Comparison of ENCODE assay signal across 26 cellular contexts in genomic region chr7:91618665-91619437, GRCh38.
"Had no signal": no experiment of that assay in that cellular context is flagged by ENCODE, and none has a peak within 500 bp of the region (broad histone marks: within the 10 kb centered on the region; RNA-seq: fewer than 3 reads in every experiment).

No MANE protein-coding gene starts in this region.

- H3K9me3 ChIP-seq: gastrocnemius medialis, heart left ventricle, neutrophil, pancreas, right lobe of liver, stomach, thyroid gland, vagina had no signal

- ATAC-seq: esophagus mucosa; gastrocnemius medialis; heart left ventricle; left lobe of liver; natural killer cell; pancreas; right lobe of liver; stimulated activated effector memory CD8-positive, alpha-beta T cell treated with anti-CD3 and anti-CD28 coated beads, Interleukin-12 subunit alpha, Interleukin-12 subunit beta, amount 100 ng/mL, for 72 hours had no signal

- H3K9me3 Mint-ChIP-seq: memory B cell had no signal

- DNase-seq: dorsolateral prefrontal cortex; effector CD4-positive, alpha-beta T cell; foreskin fibroblast; gastrocnemius medialis; heart left ventricle; kidney; natural killer cell; pancreas; right lobe of liver; small intestine; stimulated activated CD4-positive, alpha-beta T cell treated with anti-CD3 and anti-CD28 coated beads, Interleukin-12 subunit alpha, Interleukin-12 subunit beta, amount 100 ng/mL, for 4 hours; stimulated activated CD4-positive, alpha-beta T cell treated with anti-CD3 and anti-CD28 coated beads, Interleukin-2, amount 100 ng/mL, for 24 hours; stimulated activated CD4-positive, alpha-beta T cell treated with anti-CD3 and anti-CD28 coated beads, Interleukin-4, amount 100 ng/mL, for 24 hours; stimulated activated naive CD4-positive, alpha-beta T cell treated with Interleukin-2 at 50 U/mL for 16 hours; stomach; thyroid gland; trophoblast cell had no signal

- H3K27me3 ChIP-seq: dorsolateral prefrontal cortex, gastrocnemius medialis, heart left ventricle, hepatocyte, neutrophil, pancreas, right lobe of liver, stomach, thyroid gland, vagina had no signal

- H3K27ac ChIP-seq: dorsolateral prefrontal cortex, epithelial cell of prostate, gastrocnemius medialis, heart left ventricle, hepatocyte, neutrophil, pancreas, right lobe of liver, stomach, thyroid gland, vagina had no signal

- H3K27ac Mint-ChIP-seq: memory B cell; natural killer cell; stimulated activated effector memory CD8-positive, alpha-beta T cell treated with anti-CD3 and anti-CD28 coated beads, Interleukin-12 subunit alpha, Interleukin-12 subunit beta, amount 100 ng/mL, for 72 hours had no signal

- H3K4me3 ChIP-seq: gastrocnemius medialis, heart left ventricle, hepatocyte, lung, pancreas, right lobe of liver, stomach, thyroid gland, vagina had no signal

- H3K4me1 ChIP-seq: gastrocnemius medialis, heart left ventricle, pancreas, right lobe of liver, stomach, thyroid gland, vagina had no signal

- H3K36me3 Mint-ChIP-seq: memory B cell; natural killer cell; stimulated activated effector memory CD8-positive, alpha-beta T cell treated with anti-CD3 and anti-CD28 coated beads, Interleukin-12 subunit alpha, Interleukin-12 subunit beta, amount 100 ng/mL, for 72 hours had no signal

- H3K36me3 ChIP-seq: gastrocnemius medialis, heart left ventricle, neutrophil, pancreas, right lobe of liver, stomach, thyroid gland, vagina had no signal

- H3K4me1 Mint-ChIP-seq: memory B cell; natural killer cell; stimulated activated effector memory CD8-positive, alpha-beta T cell treated with anti-CD3 and anti-CD28 coated beads, Interleukin-12 subunit alpha, Interleukin-12 subunit beta, amount 100 ng/mL, for 72 hours had no signal

- H3K4me3 Mint-ChIP-seq: memory B cell; natural killer cell; stimulated activated effector memory CD8-positive, alpha-beta T cell treated with anti-CD3 and anti-CD28 coated beads, Interleukin-12 subunit alpha, Interleukin-12 subunit beta, amount 100 ng/mL, for 72 hours had no signal
